ENCODE assay signal across 8 cellular contexts in genomic region chr18:50374753-50375391, GRCh38. TPM values are rescaled to one million over a fixed set of nuclear protein-coding genes. Genes with fewer than 3 reads are reported as not detected.
A peak's percentile ranks its signal among the peaks of the same experiment; 100 is the strongest.
DNase-seq lines count a peak whose midpoint lies in the region; ATAC-seq and TF ChIP-seq lines count a peak whose summit lies in the region.

A gene with protein sequence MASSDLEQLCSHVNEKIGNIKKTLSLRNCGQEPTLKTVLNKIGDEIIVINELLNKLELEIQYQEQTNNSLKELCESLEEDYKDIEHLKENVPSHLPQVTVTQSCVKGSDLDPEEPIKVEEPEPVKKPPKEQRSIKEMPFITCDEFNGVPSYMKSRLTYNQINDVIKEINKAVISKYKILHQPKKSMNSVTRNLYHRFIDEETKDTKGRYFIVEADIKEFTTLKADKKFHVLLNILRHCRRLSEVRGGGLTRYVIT (plus strand): TSS chr18:50375046. CDS start chr18:50375831, 785 bp downstream.

- TF ChIP-seq EP300 in ovary (IDR thresholded peaks at IDR 0.05) = no peak

- peak; percentile 79 for DNase-seq in GM12864 (ENCODE audit: low read depth)
- peak; percentile 88 to 98 (median 98) for DNase-seq in NCI-H1417 (lab: John Stamatoyannopoulos, UW)
- DNase-seq in SW 1271 (lab: John Stamatoyannopoulos, UW) = peak; percentile 37 to 77
- peak; percentile 74 for DNase-seq in activated naive CD8-positive, alpha-beta T cell treated with anti-CD3 and anti-CD28 coated beads, Interleukin-2, amount 50 U/mL, for 16 hours (ENCODE audit: low read depth, low spot score)
- peak; percentile 97 for DNase-seq in Right ventricle myocardium inferior (ENCODE audit: missing footprints)
- peak; percentile 86 to 95 (median 92) for DNase-seq in ovary
- DNase-seq in tibial artery = peak; percentile 85 to 94

- H3K27me3 ChIP-seq in ovary (no peaks in the 10 kb centered on the region), tibial artery (no peaks in the 10 kb centered on the region)

- no peaks in the 10 kb centered on the region for H3K36me3 ChIP-seq in ovary
- H3K36me3 ChIP-seq in tibial artery = no peaks in the 10 kb centered on the region

- TF ChIP-seq POLR2A in ovary (IDR thresholded peaks at IDR 0.05) = no peak

- peak within 1 kb of the TSS in 1 of 2 donors; percentile 49 for H3K27ac ChIP-seq in ovary
- peak within 1 kb of the TSS; percentile 56 to 77 for H3K27ac ChIP-seq in tibial artery

- H3K9me3 ChIP-seq in ovary (peaks cover 0 to 2% of the 10 kb centered on the region in 2 donors), tibial artery (peaks cover 0 to 6% (median 0%) of the 10 kb centered on the region in 3 donors)

- no peak for TF ChIP-seq CTCF in GM12864 (IDR thresholded peaks at IDR 0.05; ENCODE audit: low read depth, low read length, missing control alignments)
- TF ChIP-seq CTCF in ovary (IDR thresholded peaks at IDR 0.05) = no peak
- no peak for TF ChIP-seq CTCF in tibial artery (IDR thresholded peaks at IDR 0.05)

- ATAC-seq in HG02759 (IDR thresholded peaks at IDR 0.05; ENCODE audit: unreplicated experiment) (peak; percentile 95), Right ventricle myocardium inferior (peak; percentile 100)

- intact Hi-C loops in Right ventricle myocardium inferior (cut with DNase I) (loop anchor here (2.0 to 5.0 kb wide), 2 partner anchors 52 to 88 kb away; partner anchors contain the start of gene CXXC1), ovary (cut with DNase I) (no loop called here), tibial artery (cut with DNase I; ENCODE audit: low total_unique reads) (loop anchor here (5.0 to 10.0 kb wide), 3 partner anchors 83 to 880 kb away; partner anchors contain the start of genes ACAA2 and RPL17)

- H3K4me1 ChIP-seq in ovary (ENCODE audit: insufficient read depth) = peaks cover 3% of the 10 kb centered on the region
- H3K4me1 ChIP-seq in tibial artery = peaks cover 0 to 12% (median 7%) of the 10 kb centered on the region in 4 donors

- H3K4me3 ChIP-seq in GM12864 (ENCODE audit: low read depth, low read length) = peak within 1 kb of the TSS; percentile 83
- peak within 1 kb of the TSS; percentile 30 for H3K4me3 ChIP-seq in ovary
- peak within 1 kb of the TSS; percentile 45 to 59 for H3K4me3 ChIP-seq in tibial artery

- WGBS in ovary, 3 donors = 0 to 1% (median 1%) methylated on average over 37 to 47 of the region's 47 CpGs

RNA-seq across cellular contexts. Expression of the gene that starts here (rescaled TPM):
- total RNA-seq in Right ventricle myocardium inferior = 0.38 TPM
- total RNA-seq in ovary = 1 to 10 TPM in 1 of 7 donors, under 1 TPM in 3, not detected in 3; 0.11 to 1.0 (median 0.60) TPM
- polyA plus RNA-seq in ovary = 1 to 10 TPM in 1 of 2 donors, under 1 TPM in 1; 0.10 to 3.3 TPM

Comparison
In these comparisons a context has a peak if more than half of its experiments do, and no peak if none do; other contexts are left out.
1. Peak in DNase-seq and ATAC-seq in Right ventricle myocardium inferior; RNA of the gene not detected or under 1 TPM.
2. H3K4me3 ChIP-seq: peak in every context shown above with its lines; median percentile 83 in GM12864; 52 in tibial artery; 30 in ovary.
3. intact Hi-C loops: an anchor here in Right ventricle myocardium inferior (2.0 to 5.0 kb wide) and tibial artery (5.0 to 10.0 kb wide); none called in ovary.